Comparison of ENCODE assay signal across 11 cellular contexts in genomic region chr17:17792143-17792550, GRCh38. TPM values are rescaled to one million over a fixed set of nuclear protein-coding genes. Genes with fewer than 3 reads are reported as not detected.
A peak's percentile ranks its signal among the peaks of the same experiment; 100 is the strongest.
DNase-seq lines count a peak whose midpoint lies in the region; FAIRE-seq and TF ChIP-seq lines count a peak whose summit lies in the region.
"Had no signal": no experiment of that assay in that cellular context is flagged by ENCODE, and none has a peak within 500 bp of the region (broad histone marks: within the 10 kb centered on the region; RNA-seq: fewer than 3 reads in every experiment).

No MANE protein-coding gene starts in this region.

- no peaks in the 10 kb centered on the region for H3K27me3 Mint-ChIP-seq in neural crest cell (ENCODE audit: low read depth)

- peaks cover 41% of the 10 kb centered on the region for H3K4me1 Mint-ChIP-seq in neural crest cell

- H2BK20ac ChIP-seq in H1 (ENCODE audit: low read length), result peak overlapping the region; percentile 66; the same call in 1 of the 2 replicates

- H4K12ac ChIP-seq in trophoblast cell (ENCODE audit: low read depth, low read length), result no peak overlapping the region

- CTCF ChIA-PET in H1 (lab: Charles Lee; ENCODE audit: partially characterized antibody), result interaction anchor here (0.6 to 3.2 kb wide), 7 partner anchors 11 to 117 kb away, joined by 3 to 13 read pairs (median 4); no protein-coding TSS in a partner anchor

- peaks cover 0 to 6% of the 10 kb centered on the region in 2 experiments for H4K20me1 ChIP-seq in H1 (replicated peaks in 1 of 2; ENCODE audit: control insufficient read depth in 1 of 2, insufficient read depth in 2 of 2, low read length in 2 of 2)

- no peak overlapping the region for H4K5ac ChIP-seq in H1 (ENCODE audit: insufficient read length, low read depth, low read length)

- TF ChIP-seq POLR2A in H1 (IDR thresholded peaks at IDR 0.05; ENCODE audit: control extremely low read depth in 1 of 2, low read depth in 2 of 2, low read length in 2 of 2), result no peak

- no peak for TF ChIP-seq EP300 in H1 (IDR thresholded peaks at IDR 0.05; ENCODE audit: borderline replicate concordance in 1 of 2, low read depth in 2 of 2, low read length in 2 of 2)

- H3K27ac Mint-ChIP-seq in neural crest cell (ENCODE audit: unreplicated experiment), result peak overlapping the region; percentile 67

- no peak overlapping the region for H3K56ac ChIP-seq in H1 (replicated peaks; ENCODE audit: insufficient read length, low read depth, low read length)

- no peaks in the 10 kb centered on the region for H3K36me3 Mint-ChIP-seq in neural crest cell (ENCODE audit: low read depth)

- TF ChIP-seq CTCF in H1 (IDR thresholded peaks at IDR 0.05; ENCODE audit: control extremely low read depth in 1 of 3, insufficient read depth in 1 of 3, low read depth in 1 of 3, low read length in 3 of 3), result no peak
- TF ChIP-seq CTCF in neural crest cell (conservative IDR thresholded peaks at IDR 0.05), result no peak

- H3K79me2 ChIP-seq in H1 (ENCODE audit: control insufficient read depth in 1 of 2, insufficient read depth in 2 of 2, low read length in 2 of 2), result no peaks in the 10 kb centered on the region
- no peaks in the 10 kb centered on the region for H3K79me2 ChIP-seq in trophoblast cell (ENCODE audit: control insufficient read depth, insufficient read depth, low read length, poor library complexity)

- H3K36me3 ChIP-seq in H1 (ENCODE audit: control insufficient read depth in 2 of 4, insufficient read depth in 4 of 4, low read length in 3 of 4) (no peaks in the 10 kb centered on the region), trophoblast cell (ENCODE audit: control insufficient read depth in 1 of 2, insufficient read depth in 2 of 2, low read length in 2 of 2) (peaks cover 42 to 44% of the 10 kb centered on the region in 2 experiments)

- H3K23ac ChIP-seq in H1 (ENCODE audit: insufficient read length) (no peak overlapping the region), trophoblast cell (ENCODE audit: low read length) (no peak overlapping the region)

- peak overlapping the region; percentile 88; the same call in 1 of the 2 replicates for H2BK15ac ChIP-seq in H1 (ENCODE audit: low read length)

- DNase-seq in NCI-H1436 (lab: John Stamatoyannopoulos, UW) (peak; percentile 42), NCI-H1436 treated with DMSO at 0.1 percent for 48 hours (lab: John Stamatoyannopoulos, UW) (no peak), NCI-H1694 (lab: John Stamatoyannopoulos, UW) (peak; percentile 55), H1 (ENCODE audit: low read depth in 1 of 2, low spot score in 2 of 2) (no peak), neural crest cell (ENCODE audit: low read depth, low spot score) (no peak), trophoblast cell (no peak), urothelium cell line (ENCODE audit: low spot score) (no peak), SW480 (ENCODE audit: low spot score) (no peak)
- DNase-seq: mucosa of descending colon, NCI-H2107 had no signal

- H3K9me3 ChIP-seq in H1 (ENCODE audit: insufficient read depth in 2 of 2, low read depth in 1 of 2, low read length in 1 of 2), result no peaks in the 10 kb centered on the region
- no peaks in the 10 kb centered on the region for H3K9me3 ChIP-seq in trophoblast cell (ENCODE audit: insufficient read depth, low read depth, low read length)
- H3K9me3 ChIP-seq: A549, mucosa of descending colon had no signal

- 63% methylated on average over 15 of the region's 15 CpGs; no CpG with 5 or more reads in 1 of the 2 experiments for WGBS in H1 (ENCODE audit: extremely low coverage in 1 of 2, insufficient coverage in 1 of 2, insufficient read length in 1 of 2, insufficient replicate concordance in 2 of 2, low coverage in 1 of 2, low lambda C conversion rate in 2 of 2, missing lambda C conversion rate in 1 of 2), 2 experiments
- WGBS in trophoblast cell (ENCODE audit: extremely low coverage, insufficient coverage, insufficient read length), result no CpG with 5 or more reads among the region's 15 CpGs

- H3K9me3 Mint-ChIP-seq in neural crest cell, result no peaks in the 10 kb centered on the region

- peak overlapping the region; percentile 17; the same call in 1 of the 2 replicates for H3K18ac ChIP-seq in H1 (ENCODE audit: extremely low read depth, low read length)
- H3K18ac ChIP-seq in trophoblast cell (ENCODE audit: low read length), result no peak overlapping the region

- H3K4ac ChIP-seq in H1 (replicated peaks; ENCODE audit: insufficient read length, low read depth, low read length) (peak overlapping the region; percentile 89), trophoblast cell (ENCODE audit: low read depth, low read length) (no peak overlapping the region)

- FAIRE-seq in H1 (lab: Jason Lieb, UNC) (no peak), urothelium cell line (lab: Jason Lieb, UNC) (no peak)
- FAIRE-seq: A549 had no signal

- H3K79me1 ChIP-seq in H1 (ENCODE audit: low read depth, low read length), result no peaks in the 10 kb centered on the region
- H3K79me1 ChIP-seq in trophoblast cell (ENCODE audit: low read length), result no peaks in the 10 kb centered on the region

- H4K91ac ChIP-seq in H1 (replicated peaks; ENCODE audit: insufficient read length, low read length) (peak overlapping the region; percentile 65), trophoblast cell (ENCODE audit: low read depth, low read length) (no peak overlapping the region)

- H4K8ac ChIP-seq in H1 (ENCODE audit: extremely low read depth, insufficient read depth, low read length) (no peak overlapping the region), trophoblast cell (ENCODE audit: low read depth, low read length) (no peak overlapping the region)

- H2AFZ ChIP-seq in H1 (ENCODE audit: low read length), result no peak overlapping the region
- no peak overlapping the region for H2AFZ ChIP-seq in trophoblast cell (ENCODE audit: insufficient read depth, low read length, poor library complexity)

- H3K14ac ChIP-seq in H1 (ENCODE audit: insufficient read length), result no peak overlapping the region
- no peak overlapping the region for H3K14ac ChIP-seq in trophoblast cell (ENCODE audit: low read length)

- H3K4me1 ChIP-seq in H1 (replicated peaks in 1 of 4; ENCODE audit: control insufficient read depth in 3 of 4, insufficient read depth in 4 of 4, low read length in 3 of 4) (peaks cover 5 to 31% (median 22%) of the 10 kb centered on the region in 4 experiments), trophoblast cell (ENCODE audit: control insufficient read depth in 1 of 2, insufficient read depth in 2 of 2, low read length in 2 of 2) (peaks cover 6 to 12% of the 10 kb centered on the region in 2 experiments)

- H2BK12ac ChIP-seq in H1 (ENCODE audit: low read depth, low read length) (peak overlapping the region; percentile 75; the same call in 1 of the 2 replicates), trophoblast cell (ENCODE audit: low read length) (no peak overlapping the region)

- H2BK5ac ChIP-seq in H1 (ENCODE audit: low read depth, low read length), result no peak overlapping the region; the same call in 1 of the 2 replicates
- H2BK5ac ChIP-seq in trophoblast cell (ENCODE audit: low read depth, low read length, poor library complexity), result no peak overlapping the region

- peak overlapping the region; percentile 51 to 63 for H3K4me2 ChIP-seq in H1 (ENCODE audit: insufficient read depth in 1 of 2, low read depth in 2 of 2, low read length in 2 of 2)
- H3K4me2 ChIP-seq in trophoblast cell (ENCODE audit: low read length), result no peak overlapping the region
- H3K4me2 ChIP-seq: A549 had no signal

- H3K4me3 Mint-ChIP-seq in neural crest cell, result peak overlapping the region; percentile 66

- H2AK5ac ChIP-seq in H1 (ENCODE audit: low read depth, low read length), result peak overlapping the region; percentile 26; the same call in 1 of the 2 replicates
- H2AK5ac ChIP-seq in trophoblast cell (ENCODE audit: low read length), result no peak overlapping the region

- no peak for TF ChIP-seq RAD21 in H1 (IDR thresholded peaks at IDR 0.05 in 1 of 2, conservative IDR thresholded peaks at IDR 0.05 in 1 of 2; ENCODE audit: low read depth in 2 of 2, low read length in 2 of 2)

- POLR2A ChIA-PET in H1 (lab: Charles Lee; ENCODE audit: partially characterized antibody), result interaction anchor here (0.8 to 3.6 kb wide), 4 partner anchors 10 to 48 kb away, joined by 3 to 20 read pairs (median 5); no protein-coding TSS in a partner anchor

- H2BK120ac ChIP-seq in H1 (replicated peaks; ENCODE audit: low read depth, low read length) (no peak overlapping the region), trophoblast cell (ENCODE audit: insufficient read depth, low read length, poor library complexity) (no peak overlapping the region)

- H3K4me3 ChIP-seq in H1 (ENCODE audit: extremely low read depth in 1 of 4, insufficient read depth in 2 of 4, low read depth in 3 of 4, low read length in 4 of 4) (0 out of 8 replicates have a peak overlapping the region, but pooled peaks of 2 of the 4 experiments have one; percentile 5 to 14), trophoblast cell (ENCODE audit: low read depth, low read length) (no peak overlapping the region)
- H3K4me3 ChIP-seq: A549, mucosa of descending colon had no signal

- H3K27me3 ChIP-seq in H1 (replicated peaks in 1 of 4; ENCODE audit: control insufficient read depth in 3 of 4, extremely low read depth in 1 of 4, insufficient read depth in 3 of 4, low read length in 3 of 4) (peaks cover 0 to 28% (median 21%) of the 10 kb centered on the region in 4 experiments; a peak in 6 of 7 replicates), trophoblast cell (ENCODE audit: insufficient read depth, low read length) (no peaks in the 10 kb centered on the region)

- H3K9ac ChIP-seq in H1 (replicated peaks in 1 of 4; ENCODE audit: extremely low read depth in 1 of 4, low read depth in 3 of 4, low read length in 3 of 4) (no peak overlapping the region), trophoblast cell (ENCODE audit: low read length) (no peak overlapping the region)

- peaks cover 3% of the 10 kb centered on the region; the same call in 1 of the 2 replicates for H3K23me2 ChIP-seq in H1 (ENCODE audit: low read depth, low read length)

- H3K27ac ChIP-seq in H1 (ENCODE audit: low read depth, low read length), result no peak overlapping the region
- no peak overlapping the region for H3K27ac ChIP-seq in trophoblast cell (ENCODE audit: low read depth, low read length)

TF ChIP-seq in H1, 55 proteins besides CTCF, POLR2A, EP300 and RAD21 (continues in another document):
- TF ChIP-seq BRCA1 (IDR thresholded peaks at IDR 0.05; ENCODE audit: low read depth, low read length) (no peak), NRF1 (IDR thresholded peaks at IDR 0.05; ENCODE audit: low read depth, low read length) (no peak), JUND (IDR thresholded peaks at IDR 0.05; ENCODE audit: low read length) (no peak)

RNA-seq across cellular contexts. Expression of gene SREBF1, which starts 44.6 kb away (rescaled TPM):
- 69.9 and 70.8 TPM in 2 replicates for total RNA-seq in H1 (2021; fragmentation: NEBNext Ultra II Directional; extraction: Animal tissue kit (Norgen Biotek cat#: 25700))
- polyA plus RNA-seq in H1 (2011; rRNA removed), result 28.6 and 64.6 TPM in 2 replicates
- 34.1 TPM for polyA plus RNA-seq in H1 (2011; cell fraction: cytosol; rRNA removed)
- 270 TPM for polyA plus RNA-seq in H1 (2011; cell fraction: nucleus; rRNA removed)
- 45.2 to 64.7 TPM (median 53.7 TPM) in 4 replicates for polyA plus RNA-seq in H1 (2012, experiment 1 of 2)
- 36.4 TPM for polyA plus RNA-seq in H1 (2012, experiment 2 of 2)
- 88.4 TPM for polyA plus RNA-seq in H1 (2013, experiment 1 of 2)
- 76.5 TPM for polyA plus RNA-seq in H1 (2013, experiment 2 of 2)
- polyA minus RNA-seq in H1 (2011; rRNA and poly(A)+ RNA removed), result 21.0 and 35.5 TPM in 2 replicates
- polyA minus RNA-seq in H1 (2011; cell fraction: cytosol; rRNA and poly(A)+ RNA removed), result 60.1 TPM
- polyA minus RNA-seq in H1 (2011; cell fraction: nucleus; rRNA and poly(A)+ RNA removed), result 90.1 TPM
- total RNA-seq in neural crest cell, result 128 and 132 TPM in 2 replicates
- 95.5 and 107 TPM in 2 replicates for polyA plus RNA-seq in trophoblast cell (2013)

Comparison
In these comparisons a context has a peak if more than half of its experiments do, and no peak if none do; other contexts are left out.
1. DNase-seq: peak in NCI-H1436 (single experiment) and NCI-H1694 (single experiment); none in NCI-H1436 treated with DMSO at 0.1 percent for 48 hours (single experiment), H1 (0 of 2), neural crest cell (single experiment), trophoblast cell (0 of 2), urothelium cell line (single experiment) and SW480 (single experiment).